Comparison of ENCODE assay signal across 8 cellular contexts in the genomic region with DNA sequence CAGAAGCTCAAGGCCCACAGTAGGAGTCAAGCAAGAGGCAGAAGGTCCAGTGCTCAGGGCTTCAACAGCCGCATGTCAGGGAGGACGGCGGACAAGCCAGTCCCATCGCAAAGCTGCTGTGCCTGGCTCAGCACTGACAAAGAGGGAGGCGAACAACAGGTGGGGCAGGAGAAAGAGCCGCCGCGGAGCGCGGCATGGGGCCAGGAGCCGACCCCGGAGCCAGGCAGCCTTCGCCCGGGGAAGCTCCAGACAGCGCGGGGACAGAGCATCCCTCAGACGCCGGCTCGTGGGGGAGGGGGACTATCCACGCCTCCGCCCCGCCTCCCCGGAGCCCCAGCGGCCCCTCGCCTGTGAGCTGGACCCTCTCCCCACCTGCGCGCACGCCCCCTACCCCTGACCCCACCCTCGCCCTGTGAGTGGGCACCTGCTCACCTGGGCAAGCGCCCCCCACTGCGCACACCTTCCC. TPM values are rescaled to one million over a fixed set of nuclear protein-coding genes. Genes with fewer than 3 reads are reported as not detected.
A peak's percentile ranks its signal among the peaks of the same experiment; 100 is the strongest.
DNase-seq lines count a peak whose midpoint lies in the region; ATAC-seq and TF ChIP-seq lines count a peak whose summit lies in the region.

No MANE protein-coding gene starts in this region.

- H3K79me2 ChIP-seq in ACC112 (ENCODE audit: control insufficient read depth, insufficient read depth, low read length, unreplicated experiment) (peaks cover 9% of the 10 kb centered on the region), PC-9 (ENCODE audit: low read depth) (peaks cover 30% of the 10 kb centered on the region)

- intact Hi-C loops in PC-9 (cut with micrococcal nuclease; ENCODE audit: unreplicated experiment) = loop anchor here (1.0 to 2.0 kb wide), 2 partner anchors 15 to 22 kb away; no protein-coding TSS in a partner anchor
- intact Hi-C loops in right cardiac atrium (cut with DNase I) = no loop called here
- intact Hi-C loops in sigmoid colon (cut with DNase I) = loop anchor here (5.0 kb wide), 1 partner anchor 1176 kb away; a partner anchor contains a TSS

- H3K27ac ChIP-seq in ACC112 (ENCODE audit: low read depth, low read length) (no peak overlapping the region), PC-9 (no peak overlapping the region), right cardiac atrium (ENCODE audit: low read length) (peak overlapping the region; percentile 31), sigmoid colon (peak overlapping the region; percentile 66 to 78 (median 74))

- peak overlapping the region; percentile 67 for H2AFZ ChIP-seq in ACC112 (ENCODE audit: low read length, unreplicated experiment)
- peak overlapping the region; percentile 100 for H2AFZ ChIP-seq in PC-9

- WGBS in right cardiac atrium = 1% methylated on average over 30 of the region's 31 CpGs
- 1 to 3% methylated on average over 31 of the region's 31 CpGs for WGBS in sigmoid colon, 2 donors

- ATAC-seq in GM21367 (IDR thresholded peaks at IDR 0.05; ENCODE audit: unreplicated experiment) (peak; percentile 1), right cardiac atrium (peak; percentile 47), GM18868 (IDR thresholded peaks at IDR 0.05; ENCODE audit: unreplicated experiment) (no peak)

- H3K9me3 ChIP-seq in PC-9 (ENCODE audit: insufficient read depth, low read depth) (no peaks in the 10 kb centered on the region), adipocyte (ENCODE audit: control insufficient read depth, low read length) (peaks cover 8% of the 10 kb centered on the region), right cardiac atrium (ENCODE audit: control insufficient read depth, low read length) (no peaks in the 10 kb centered on the region), sigmoid colon (no peaks in the 10 kb centered on the region)

- no peaks in the 10 kb centered on the region for H3K9me2 ChIP-seq in PC-9 (ENCODE audit: insufficient read depth)

- TF ChIP-seq CTCF in PC-9 (conservative IDR thresholded peaks at IDR 0.05) (no peak), sigmoid colon (IDR thresholded peaks at IDR 0.05) (no peak)

- peak overlapping the region; percentile 74 for H3K9ac ChIP-seq in adipocyte (ENCODE audit: low read length)

- peak overlapping the region; percentile 99 for H3K4me3 ChIP-seq in ACC112 (ENCODE audit: low read depth, low read length)
- peak overlapping the region; percentile 95 for H3K4me3 ChIP-seq in PC-9
- H3K4me3 ChIP-seq in adipocyte (ENCODE audit: low read length) = peak overlapping the region; percentile 93
- peak overlapping the region; percentile 47 for H3K4me3 ChIP-seq in right cardiac atrium (ENCODE audit: low read length)
- H3K4me3 ChIP-seq in sigmoid colon = peak overlapping the region; percentile 63 to 81 (median 78)

- POLR2A ChIA-PET in PC-9 (lab: Charles Lee; ENCODE audit: unreplicated experiment) = interaction anchor here (0.7 to 1.5 kb wide), 3 partner anchors 22 to 338 kb away, joined by 3 to 10 read pairs (median 5); no protein-coding TSS in a partner anchor

- H3K4me1 ChIP-seq in ACC112 (ENCODE audit: control insufficient read depth, insufficient read depth, low read length, unreplicated experiment) (peaks cover 8% of the 10 kb centered on the region), PC-9 (replicated peaks; ENCODE audit: insufficient read depth) (peaks cover 39% of the 10 kb centered on the region), adipocyte (ENCODE audit: control insufficient read depth, insufficient read depth, low read length) (peaks cover 34% of the 10 kb centered on the region), right cardiac atrium (ENCODE audit: control insufficient read depth, insufficient read depth, low read length) (no peaks in the 10 kb centered on the region), sigmoid colon (peaks cover 0 to 36% (median 27%) of the 10 kb centered on the region in 4 donors)

- CTCF ChIA-PET in PC-9 (lab: Charles Lee) = interaction anchor here (0.6 kb wide), 1 partner anchor 115 kb away, joined by 3 read pairs; no protein-coding TSS in a partner anchor

- H4K20me1 ChIP-seq in PC-9 (ENCODE audit: insufficient read depth) = no peaks in the 10 kb centered on the region

- no TSS peak for BruUV-seq in PC-9 (replicated peaks; lab: Mats Ljungman, UMichigan)

- no peak for TF ChIP-seq EP300 in sigmoid colon (IDR thresholded peaks at IDR 0.05)

- H3F3A ChIP-seq in PC-9 (ENCODE audit: insufficient read depth, low read depth) = peaks cover 22% of the 10 kb centered on the region

- H3K36me3 ChIP-seq in ACC112 (ENCODE audit: insufficient read depth, low read length) (peaks cover 32% of the 10 kb centered on the region), PC-9 (ENCODE audit: low read depth) (peaks cover 25% of the 10 kb centered on the region), adipocyte (ENCODE audit: control insufficient read depth, insufficient read depth, low read length, severe bottlenecking) (peaks cover 40% of the 10 kb centered on the region), sigmoid colon (peaks cover 0 to 13% (median 0%) of the 10 kb centered on the region in 4 donors)

- DNase-seq in PC-9 (peak in 1 of 2 experiments; percentile 41), adipocyte (ENCODE audit: low read depth) (peak; percentile 48), right cardiac atrium (no peak), sigmoid colon (no peak), SIG-M5 (lab: John Stamatoyannopoulos, UW) (no peak)

- H3K4me2 ChIP-seq in PC-9 = peak overlapping the region; percentile 78

- TF ChIP-seq POLR2A in sigmoid colon (IDR thresholded peaks at IDR 0.05) = no peak

- no peaks in the 10 kb centered on the region for H3K27me3 ChIP-seq in ACC112 (ENCODE audit: insufficient read depth, low read length)
- H3K27me3 ChIP-seq in PC-9 (ENCODE audit: insufficient read depth, low read depth) = no peaks in the 10 kb centered on the region
- no peaks in the 10 kb centered on the region for H3K27me3 ChIP-seq in adipocyte (replicated peaks; ENCODE audit: control insufficient read depth, insufficient read depth, low read length)
- H3K27me3 ChIP-seq in right cardiac atrium (ENCODE audit: control insufficient read depth, insufficient read depth) = no peaks in the 10 kb centered on the region
- no peaks in the 10 kb centered on the region for H3K27me3 ChIP-seq in sigmoid colon

RNA-seq across cellular contexts. Expression of a gene that starts 0.4 kb away (rescaled TPM):
- total RNA-seq in PC-9 (2021) (118 and 311 TPM in 2 replicates), right cardiac atrium (10 to 100 TPM; 52.7 to 73.5 (median 60.9) TPM), sigmoid colon (1 to 10 TPM; 4.1 to 7.5 (median 5.3) TPM)
- polyA plus RNA-seq in right cardiac atrium (28.7 TPM), sigmoid colon (10 to 100 TPM in 1 of 3 donors, 1 to 10 TPM in 2; 2.4 to 54.2 (median 8.8) TPM)

RNA-seq across cellular contexts. Expression of a gene that starts 5.2 kb away (rescaled TPM):
- total RNA-seq in PC-9 (2021) (118 and 120 TPM in 2 replicates), right cardiac atrium (10 to 100 TPM; 23.0 to 28.2 (median 26.4) TPM), sigmoid colon (10 to 100 TPM; 24.6 to 72.0 (median 38.3) TPM)
- polyA plus RNA-seq in right cardiac atrium (21.5 TPM), sigmoid colon (100 to 1,000 TPM in 1 of 3 donors, 10 to 100 TPM in 2; 31.8 to 136 (median 42.5) TPM)

Comparison
In these comparisons a context has a peak if more than half of its experiments do, and no peak if none do; other contexts are left out.
1. H3K27ac ChIP-seq: peak in right cardiac atrium (single experiment) and sigmoid colon (4 of 4); none in ACC112 (single experiment) and PC-9 (single experiment).
2. H3K4me3 ChIP-seq: peak in every context shown above with its lines; median percentile 99 in ACC112; 95 in PC-9; 93 in adipocyte; 78 in sigmoid colon; 47 in right cardiac atrium.
3. RNA of a gene that starts 0.4 kb away (total RNA-seq): 118 to 311 TPM in PC-9 and 52.7 to 73.5 TPM in right cardiac atrium; 4.1 to 7.5 TPM in sigmoid colon; every median in the first group is over 4 times any median in the second.
4. intact Hi-C loops: an anchor here in PC-9 (1.0 to 2.0 kb wide) and sigmoid colon (5.0 kb wide); none called in right cardiac atrium.